8 cellular contexts compared by ENCODE assay signal in genomic region chr12:108563804-108564151, GRCh38. TPM values are rescaled to one million over a fixed set of nuclear protein-coding genes. Genes with fewer than 3 reads are reported as not detected.
DNase-seq lines count a peak whose midpoint lies in the region; ATAC-seq, FAIRE-seq and TF ChIP-seq lines count a peak whose summit lies in the region.

No MANE protein-coding gene starts in this region.

- ATAC-seq in GM18498 (IDR thresholded peaks at IDR 0.05; ENCODE audit: unreplicated experiment) = no peak

- H3K27ac ChIP-seq in GM23248 (peak overlapping the region; percentile 76), SK-N-MC (peak overlapping the region; percentile 56; the same call in 1 of the 2 replicates)

- H3K9ac ChIP-seq in GM23248 (peak overlapping the region; percentile 98), SK-N-MC (ENCODE audit: insufficient read length) (peak overlapping the region; percentile 58), skeletal muscle satellite cell (ENCODE audit: low read depth, low read length) (peak overlapping the region; percentile 90)

- in situ Hi-C loops in GM23248 (cut with MboI) = loop anchor here (10.0 kb wide), 2 partner anchors 241 to 531 kb away; partner anchors contain the start of genes ALKBH2 and UNG

- peaks cover 48% of the 10 kb centered on the region for H3K79me2 ChIP-seq in GM23248 (ENCODE audit: insufficient read depth)

- no peak overlapping the region for H2AFZ ChIP-seq in GM23248

- FAIRE-seq in HTR-8/SVneo (lab: Jason Lieb, UNC) = no peak

- H4K20me1 ChIP-seq in GM23248 (ENCODE audit: insufficient read depth) = no peaks in the 10 kb centered on the region

- peak overlapping the region; percentile 94 for H3K4me2 ChIP-seq in GM23248 (ENCODE audit: unreplicated experiment)
- peak overlapping the region; percentile 90 for H3K4me2 ChIP-seq in skeletal muscle satellite cell (ENCODE audit: low read length)

- peaks cover 42% of the 10 kb centered on the region for H3F3A ChIP-seq in GM23248 (ENCODE audit: insufficient read depth)

- peaks cover 36% of the 10 kb centered on the region for H3K4me1 ChIP-seq in GM23248 (ENCODE audit: insufficient read depth)
- peaks cover 28% of the 10 kb centered on the region for H3K4me1 ChIP-seq in skeletal muscle satellite cell (ENCODE audit: control insufficient read depth, insufficient read depth, low read length)

- H3K9me2 ChIP-seq in GM23248 (ENCODE audit: insufficient read depth) = no peaks in the 10 kb centered on the region

- DNase-seq in GM23248 = no peak
- no peak for DNase-seq in SK-N-MC (ENCODE audit: low read depth, low spot score)
- no peak for DNase-seq in fibroblast of mammary gland (ENCODE audit: low read depth)
- no peak for DNase-seq in kidney glomerular epithelial cell (lab: John Stamatoyannopoulos, UW)
- DNase-seq in activated CD4-positive, alpha-beta T cell treated with anti-CD3 and anti-CD28 coated beads, Interleukin-2, amount 50 U/mL, for 1 hour = no peak
- no peak for DNase-seq in HTR-8/SVneo (ENCODE audit: insufficient read length, low spot score)

- 0 to 3% methylated on average over 1 of the region's 1 CpG for WGBS in GM23248 (ENCODE audit: low coverage in 1 of 2, low lambda C conversion rate in 2 of 2, missing lambda C conversion rate in 2 of 2), 2 experiments

- no peaks in the 10 kb centered on the region for H3K27me3 ChIP-seq in GM23248 (replicated peaks; ENCODE audit: insufficient read depth)
- H3K27me3 ChIP-seq in skeletal muscle satellite cell (ENCODE audit: control insufficient read depth, insufficient read depth, low read length) = no peaks in the 10 kb centered on the region

- peak overlapping the region; percentile 98 for H3K4me3 ChIP-seq in GM23248
- H3K4me3 ChIP-seq in SK-N-MC = peak overlapping the region; percentile 81
- peak overlapping the region; percentile 92 for H3K4me3 ChIP-seq in fibroblast of mammary gland (ENCODE audit: control insufficient read depth, low read depth, low read length)
- no peak overlapping the region for H3K4me3 ChIP-seq in skeletal muscle satellite cell (ENCODE audit: low read length)

- H3K9me3 ChIP-seq in GM23248 (ENCODE audit: low read depth) = no peaks in the 10 kb centered on the region
- no peaks in the 10 kb centered on the region for H3K9me3 ChIP-seq in SK-N-MC (ENCODE audit: low read depth, low read length)
- H3K9me3 ChIP-seq in skeletal muscle satellite cell (replicated peaks; ENCODE audit: low read length) = no peaks in the 10 kb centered on the region

- H3K36me3 ChIP-seq in GM23248 (ENCODE audit: low read depth) = peaks cover 31% of the 10 kb centered on the region
- H3K36me3 ChIP-seq in SK-N-MC (ENCODE audit: insufficient read depth, low read length) = peaks cover 51% of the 10 kb centered on the region
- peaks cover 47% of the 10 kb centered on the region for H3K36me3 ChIP-seq in skeletal muscle satellite cell (ENCODE audit: insufficient read depth, low read length)

- TF ChIP-seq CTCF in fibroblast of mammary gland (conservative IDR thresholded peaks at IDR 0.05; ENCODE audit: control insufficient read depth, insufficient read depth, low read depth, low read length) = no peak

RNA-seq across cellular contexts. Expression of gene ISCU, which starts 1.4 kb away (rescaled TPM):
- total RNA-seq in GM23248 (2014; rRNA removed; shearing (Covaris generic)) = 145 and 159 TPM in 2 replicates
- polyA plus RNA-seq in GM23248 (2016; fragmentation: Nextera tagmentation; extraction: Ambion mirVana) = 237 and 240 TPM in 2 replicates
- 76.7 and 89.7 TPM in 2 replicates for total RNA-seq in skeletal muscle satellite cell (2012; rRNA removed)

RNA-seq across cellular contexts. Expression of gene SART3, which starts 2.8 kb away (rescaled TPM):
- total RNA-seq in GM23248 (2014; rRNA removed; shearing (Covaris generic)) = 29.7 and 34.0 TPM in 2 replicates
- polyA plus RNA-seq in GM23248 (2016; fragmentation: Nextera tagmentation; extraction: Ambion mirVana) = 20.5 and 20.8 TPM in 2 replicates
- 38.4 and 39.0 TPM in 2 replicates for total RNA-seq in skeletal muscle satellite cell (2012; rRNA removed)

RNA-seq across cellular contexts. Expression of gene TMEM119, which starts 34.1 kb away (rescaled TPM):
- 58.6 and 93.2 TPM in 2 replicates for total RNA-seq in GM23248 (2014; rRNA removed; shearing (Covaris generic))
- polyA plus RNA-seq in GM23248 (2016; fragmentation: Nextera tagmentation; extraction: Ambion mirVana) = 55.5 and 58.1 TPM in 2 replicates
- total RNA-seq in skeletal muscle satellite cell (2012; rRNA removed) = 37.0 and 48.7 TPM in 2 replicates

RNA-seq across cellular contexts. Expression of gene FICD, which starts 48.7 kb away (rescaled TPM):
- 8.6 and 9.4 TPM in 2 replicates for total RNA-seq in GM23248 (2014; rRNA removed; shearing (Covaris generic))
- polyA plus RNA-seq in GM23248 (2016; fragmentation: Nextera tagmentation; extraction: Ambion mirVana) = 11.6 TPM in 2 replicates
- total RNA-seq in skeletal muscle satellite cell (2012; rRNA removed) = 5.3 and 9.6 TPM in 2 replicates
